Comparison of ENCODE assay signal across 7 cellular contexts in genomic region chr12:26604813-26605212, GRCh38.
DNase-seq lines count a peak whose midpoint lies in the region; ATAC-seq, FAIRE-seq and TF ChIP-seq lines count a peak whose summit lies in the region.
"Not testable (repeated sequence)": the region's sequence is repeated elsewhere in the genome, so short reads cannot be mapped to it uniquely, and the experiment has no call there.

No MANE protein-coding gene starts in this region.

- in situ Hi-C loops in K562 (cut with MboI), result not testable (repeated sequence)

- POLR2A ChIA-PET in K562 (lab: Yijun Ruan, JAX), result not testable (repeated sequence)

- not testable (repeated sequence) for TF ChIP-seq POLR2A in adrenal gland (IDR thresholded peaks at IDR 0.05); K562 (conservative IDR thresholded peaks at IDR 0.05)

- TF ChIP-seq CTCF in adrenal gland (IDR thresholded peaks at IDR 0.05); K562 (IDR thresholded peaks at IDR 0.05 in 2 of 3, conservative IDR thresholded peaks at IDR 0.05 in 1 of 3; ENCODE audit: insufficient read depth in 2 of 3, low read depth in 1 of 3, low read length in 3 of 3); fibroblast of pulmonary artery (IDR thresholded peaks at IDR 0.05; ENCODE audit: low read length, missing control alignments); upper lobe of right lung (IDR thresholded peaks at IDR 0.05): not testable (repeated sequence)

- H2AFZ ChIP-seq in K562 (ENCODE audit: low read depth, low read length), result not testable (repeated sequence)

- H4K20me1 ChIP-seq in K562 (replicated peaks; ENCODE audit: control insufficient read depth, insufficient read depth, low read length), result not testable (repeated sequence)

- 90 to 94% (median 93%) methylated on average over 7 of the region's 7 CpGs for WGBS in adrenal gland, 4 donors
- WGBS in K562 (ENCODE audit: insufficient coverage, low coverage, missing lambda C conversion rate), result 14% methylated on average over 7 of the region's 7 CpGs

- not testable (repeated sequence) for H3K9me3 ChIP-seq in adrenal gland (replicated peaks in 1 of 3); K562 (replicated peaks; ENCODE audit: control insufficient read depth, insufficient read depth, low read depth, low read length); upper lobe of right lung

- FAIRE-seq in K562 (lab: Jason Lieb, UNC), result not testable (repeated sequence)

- H3K4me1 ChIP-seq in adrenal gland (replicated peaks in 1 of 2); K562 (replicated peaks in 1 of 2; ENCODE audit: control insufficient read depth in 2 of 2, insufficient read depth in 2 of 2, low read length in 2 of 2); upper lobe of right lung: not testable (repeated sequence)

- not testable (repeated sequence) for H3K27ac ChIP-seq in adrenal gland; K562 (ENCODE audit: extremely low read depth, low read depth, low read length); upper lobe of right lung

- not testable (repeated sequence) for H3K79me2 ChIP-seq in K562 (ENCODE audit: control insufficient read depth, insufficient read depth, low read length)

- CTCF ChIA-PET in K562 (lab: Yijun Ruan, JAX; ENCODE audit: low intra/inter-chr PET ratio), result not testable (repeated sequence)

- peak; percentile 12 for DNase-seq in Daoy (ENCODE audit: low read depth)
- peak in 6 of 7 donors; percentile 19 to 61 (median 40) for DNase-seq in adrenal gland
- not testable (repeated sequence) for DNase-seq in K562 (ENCODE audit: extremely low read depth in 1 of 4, low spot score in 3 of 4)
- peak; percentile 21 for DNase-seq in fibroblast of pulmonary artery (ENCODE audit: low read depth)
- DNase-seq in left cardiac atrium, result peak; percentile 17
- peak; percentile 19 for DNase-seq in iris pigment epithelial cell (ENCODE audit: low read depth)
- DNase-seq in upper lobe of right lung, result peak; percentile 44

- TF ChIP-seq RAD21 in K562 (CRISPR knock-in tag; conservative IDR thresholded peaks at IDR 0.05 in 1 of 2, IDR thresholded peaks at IDR 0.05 in 1 of 2), result not testable (repeated sequence)

- intact Hi-C loops in adrenal gland (cut with DNase I); K562 (cut with micrococcal nuclease); left cardiac atrium (cut with DNase I); upper lobe of right lung (cut with DNase I): not testable (repeated sequence)

- not testable (repeated sequence) for TF ChIP-seq EP300 in K562 (IDR thresholded peaks at IDR 0.05; ENCODE audit: low read length)

- not testable (repeated sequence) for H3K4me3 ChIP-seq in adrenal gland; K562; fibroblast of pulmonary artery (replicated peaks; ENCODE audit: low read depth, low read length); upper lobe of right lung

- ATAC-seq in K562, left cardiac atrium, upper lobe of right lung: not testable (repeated sequence)

- H3K27me3 ChIP-seq in adrenal gland; K562 (ENCODE audit: control insufficient read depth in 2 of 2, insufficient read depth in 2 of 2, low read length in 2 of 2); upper lobe of right lung: not testable (repeated sequence)

- H3K4me2 ChIP-seq in K562 (ENCODE audit: insufficient read depth, low read length), result not testable (repeated sequence)

- not testable (repeated sequence) for H3K36me3 ChIP-seq in adrenal gland (replicated peaks in 1 of 2); K562 (ENCODE audit: control insufficient read depth, insufficient read depth, low read length); upper lobe of right lung

- H3K9ac ChIP-seq in K562 (ENCODE audit: insufficient read depth in 1 of 2, low read depth in 2 of 2, low read length in 2 of 2), result not testable (repeated sequence)

- H3K9me1 ChIP-seq in K562 (ENCODE audit: control insufficient read depth, insufficient read depth, low read length), result not testable (repeated sequence)

- BruUV-seq in K562 (replicated peaks; lab: Mats Ljungman, UMichigan), result not testable (repeated sequence)

TF ChIP-seq in K562, 482 proteins besides CTCF, POLR2A, EP300 and RAD21:
- TF ChIP-seq NFIC (IDR thresholded peaks at IDR 0.05), result peak; percentile 53; the same call in 1 of the 2 replicates
TF ChIP-seq in K562: peak in this region for 1; not testable (repeated sequence) for 481.
